In genomic region chr6:26520088-26520839, GRCh38 we compare ENCODE assay signal across 1 cellular context.
TF ChIP-seq lines count a peak whose summit lies in the region.

No MANE protein-coding gene starts in this region.

TF ChIP-seq in K562, 482 proteins besides CTCF, POLR2A, EP300 and RAD21 (continued from another document and continues in another):
- TF ChIP-seq CREB3L1 (IDR thresholded peaks at IDR 0.05; ENCODE audit: borderline replicate concordance, low read depth) (peak; percentile 65; the same call in 1 of the 2 replicates), CUX1 (CRISPR knock-in tag; IDR thresholded peaks at IDR 0.05) (peak; percentile 94), ZNF431 (CRISPR knock-in tag; IDR thresholded peaks at IDR 0.05) (peak; percentile 67; the same call in 1 of the 2 replicates), ZNF79 (CRISPR knock-in tag; IDR thresholded peaks at IDR 0.05; ENCODE audit: low read depth) (peak; percentile 84), PPARD (CRISPR knock-in tag; IDR thresholded peaks at IDR 0.05) (no peak), ZBTB12 (CRISPR knock-in tag; IDR thresholded peaks at IDR 0.05) (peak; percentile 64), NR3C1 (CRISPR knock-in tag; IDR thresholded peaks at IDR 0.05) (no peak), PCBP1 (IDR thresholded peaks at IDR 0.05; ENCODE audit: low read depth, low read length, poor library complexity, severe bottlenecking) (no peak), ZNF764 (CRISPR knock-in tag; IDR thresholded peaks at IDR 0.05; ENCODE audit: low read depth) (0 out of 2 replicates have a peak, but pooled peaks have one; percentile 66), IRF1 (CRISPR knock-in tag; IDR thresholded peaks at IDR 0.05; ENCODE audit: borderline replicate concordance) (peak; percentile 72; the same call in 1 of the 2 replicates), ZNF436 (CRISPR knock-in tag; IDR thresholded peaks at IDR 0.05) (no peak), TAL1 (IDR thresholded peaks at IDR 0.05) (no peak), JUNB (CRISPR knock-in tag; conservative IDR thresholded peaks at IDR 0.05) (no peak), ZNF592 (IDR thresholded peaks at IDR 0.05) (peak; percentile 100), HNRNPLL (IDR thresholded peaks at IDR 0.05; ENCODE audit: low read depth, low read length, poor library complexity, severe bottlenecking) (peak; percentile 78), ZNF551 (CRISPR knock-in tag; IDR thresholded peaks at IDR 0.05) (no peak), PHF8 (IDR thresholded peaks at IDR 0.05; ENCODE audit: borderline replicate concordance, low read length) (peak; percentile 54; the same call in 1 of the 2 replicates), CREM (IDR thresholded peaks at IDR 0.05; ENCODE audit: low read depth) (peak; percentile 41; the same call in 1 of the 2 replicates), ZMIZ1 (IDR thresholded peaks at IDR 0.05; ENCODE audit: low read depth in 2 of 2, low read length in 2 of 2) (no peak), TBP (optimal IDR thresholded peaks at IDR 0.05; ENCODE audit: low read depth, low read length) (no peak), BCLAF1 (IDR thresholded peaks at IDR 0.05; ENCODE audit: borderline replicate concordance in 1 of 2, control insufficient read depth in 1 of 2, low read depth in 2 of 2, low read length in 1 of 2) (no peak), PREB (CRISPR knock-in tag; IDR thresholded peaks at IDR 0.05) (peak; percentile 45; the same call in 1 of the 2 replicates), GMEB1 (CRISPR knock-in tag; IDR thresholded peaks at IDR 0.05) (peak; percentile 63), POLR2G (IDR thresholded peaks at IDR 0.05; ENCODE audit: low read depth, low read length) (no peak), NR2C1 (IDR thresholded peaks at IDR 0.05) (peak; percentile 64), NR2C1 (tag; IDR thresholded peaks at IDR 0.05) (peak; percentile 88), ZNF699 (CRISPR knock-in tag; IDR thresholded peaks at IDR 0.05; ENCODE audit: insufficient replicate concordance) (no peak), CREB3 (tag; conservative IDR thresholded peaks at IDR 0.05; ENCODE audit: low read depth) (peak; percentile 94; the same call in 1 of the 2 replicates), ZNF75A (CRISPR knock-in tag; IDR thresholded peaks at IDR 0.05) (peak; percentile 79; the same call in 1 of the 2 replicates), MBD2 (IDR thresholded peaks at IDR 0.05; ENCODE audit: borderline replicate concordance, low read depth) (peak; percentile 13; the same call in 1 of the 2 replicates)
